ENCODE assay signal across 23 cellular contexts in genomic region chr14:74575507-74575906, GRCh38. TPM values are rescaled to one million over a fixed set of nuclear protein-coding genes. Genes with fewer than 3 reads are reported as not detected.
DNase-seq lines count a peak whose midpoint lies in the region; ATAC-seq and TF ChIP-seq lines count a peak whose summit lies in the region.
"Had no signal": no experiment of that assay in that cellular context is flagged by ENCODE, and none has a peak within 500 bp of the region (broad histone marks: within the 10 kb centered on the region; RNA-seq: fewer than 3 reads in every experiment).

No MANE protein-coding gene starts in this region.

- H2AK5ac ChIP-seq in trophoblast cell (ENCODE audit: low read length), result peak overlapping the region; percentile 49

- H2BK12ac ChIP-seq in trophoblast cell (ENCODE audit: low read length), result no peak overlapping the region

- H3K9me3 ChIP-seq in trophoblast cell (ENCODE audit: insufficient read depth, low read depth, low read length) (no peaks in the 10 kb centered on the region), upper lobe of right lung (no peaks in the 10 kb centered on the region)
- H3K9me3 ChIP-seq: testis had no signal

- no peak overlapping the region for H3K4me3 Mint-ChIP-seq in dendritic cell treated with granulocyte-macrophage colony-stimulating factor and Interleukin-4, amounts not matched to agents 40 ng/mL and 50 ng/mL, for 4 days
- H3K4me3 Mint-ChIP-seq: activated T-cell treated with anti-CD3 and anti-CD28 coated beads, Interleukin-2, amount 50 U/mL, for 24 hours had no signal

- H3K79me1 ChIP-seq in trophoblast cell (ENCODE audit: low read length), result peaks cover 20% of the 10 kb centered on the region

- no CpG with 5 or more reads among the region's 2 CpGs for WGBS in trophoblast cell (ENCODE audit: extremely low coverage, insufficient coverage, insufficient read length)

- no peak overlapping the region for H3K27ac ChIP-seq in trophoblast cell (ENCODE audit: low read depth, low read length)
- peak overlapping the region; percentile 61 for H3K27ac ChIP-seq in upper lobe of right lung
- H3K27ac ChIP-seq: KMS-11, testis had no signal

- H3K4me1 Mint-ChIP-seq in dendritic cell treated with granulocyte-macrophage colony-stimulating factor and Interleukin-4, amounts not matched to agents 40 ng/mL and 50 ng/mL, for 4 days (ENCODE audit: low read depth), result peaks cover 80% of the 10 kb centered on the region

- no peak overlapping the region for H2BK120ac ChIP-seq in trophoblast cell (ENCODE audit: insufficient read depth, low read length, poor library complexity)

- no peak for TF ChIP-seq CTCF in upper lobe of right lung (IDR thresholded peaks at IDR 0.05)

- DNase-seq in Right ventricle myocardium superior, result peak; percentile 24
- DNase-seq in Right ventricle myocardium inferior (ENCODE audit: missing footprints), result no peak
- DNase-seq in trophoblast cell, result no peak
- DNase-seq in upper lobe of right lung, result no peak
- DNase-seq in GF-D8 (lab: John Stamatoyannopoulos, UW), result no peak
- DNase-seq: 8988T; activated gamma-delta T cell; activated T-cell treated with anti-CD3 and anti-CD28 coated beads, Interleukin-2, amount 50 U/mL, for 24 hours; AML-193; foreskin fibroblast; GDM1; NCI-H1417 treated with DMSO at 0.1 percent for 48 hours; NCI-H2081; NCI-H2227 treated with DMSO at 0.1 percent for 48 hours; stimulated activated naive CD8-positive, alpha-beta T cell treated with anti-CD3 and anti-CD28 coated beads, Interleukin-15, Interleukin-2, amounts not matched to agents 100 U/mL and 50 U/mL, for 24 hours; testis had no signal

- peak overlapping the region; percentile 92 for H3K27ac Mint-ChIP-seq in dendritic cell treated with granulocyte-macrophage colony-stimulating factor and Interleukin-4, amounts not matched to agents 40 ng/mL and 50 ng/mL, for 4 days
- H3K27ac Mint-ChIP-seq: activated T-cell treated with anti-CD3 and anti-CD28 coated beads, Interleukin-2, amount 50 U/mL, for 24 hours had no signal

- H4K91ac ChIP-seq in trophoblast cell (ENCODE audit: low read depth, low read length), result no peak overlapping the region

- H3K36me3 ChIP-seq in trophoblast cell (ENCODE audit: control insufficient read depth in 1 of 2, insufficient read depth in 2 of 2, low read length in 2 of 2), result no peaks in the 10 kb centered on the region
- H3K36me3 ChIP-seq in upper lobe of right lung, result no peaks in the 10 kb centered on the region

- H3K4me3 ChIP-seq in trophoblast cell (ENCODE audit: low read depth, low read length) (no peak overlapping the region), upper lobe of right lung (no peak overlapping the region)
- H3K4me3 ChIP-seq: lung, testis had no signal

- H2BK5ac ChIP-seq in trophoblast cell (ENCODE audit: low read depth, low read length, poor library complexity), result no peak overlapping the region

- H2AFZ ChIP-seq in trophoblast cell (ENCODE audit: insufficient read depth, low read length, poor library complexity), result no peak overlapping the region

- H3K18ac ChIP-seq in trophoblast cell (ENCODE audit: low read length), result no peak overlapping the region

- H3K14ac ChIP-seq in trophoblast cell (ENCODE audit: low read length), result no peak overlapping the region

- ATAC-seq in Right ventricle myocardium superior (ENCODE audit: poor library complexity), result no peak
- no peak for ATAC-seq in Right ventricle myocardium inferior
- no peak for ATAC-seq in upper lobe of right lung
- no peak for ATAC-seq in GM21529 (IDR thresholded peaks at IDR 0.05; ENCODE audit: unreplicated experiment)
- no peak for ATAC-seq in HG02938 (IDR thresholded peaks at IDR 0.05; ENCODE audit: unreplicated experiment)
- ATAC-seq: HCT116; sciatic nerve; stimulated activated naive CD8-positive, alpha-beta T cell treated with anti-CD3 and anti-CD28 coated beads, Interleukin-15, Interleukin-2, amounts not matched to agents 100 U/mL and 50 U/mL, for 24 hours had no signal

- H3K4me1 ChIP-seq in trophoblast cell (ENCODE audit: control insufficient read depth in 1 of 2, insufficient read depth in 2 of 2, low read length in 2 of 2), result peaks cover 21 to 27% of the 10 kb centered on the region in 2 experiments
- H3K4me1 ChIP-seq in upper lobe of right lung, result peaks cover 46% of the 10 kb centered on the region

- H3K9ac ChIP-seq in trophoblast cell (ENCODE audit: low read length), result no peak overlapping the region
- H3K9ac ChIP-seq: KMS-11 had no signal

- no peak overlapping the region for H4K12ac ChIP-seq in trophoblast cell (ENCODE audit: low read depth, low read length)

- H3K27me3 ChIP-seq in trophoblast cell (ENCODE audit: insufficient read depth, low read length) (no peaks in the 10 kb centered on the region), upper lobe of right lung (no peaks in the 10 kb centered on the region)
- H3K27me3 ChIP-seq: testis had no signal

- H3K4ac ChIP-seq in trophoblast cell (ENCODE audit: low read depth, low read length), result no peak overlapping the region

- intact Hi-C loops in Right ventricle myocardium superior (cut with DNase I) (no loop called here), Right ventricle myocardium inferior (cut with DNase I) (no loop called here), upper lobe of right lung (cut with DNase I) (no loop called here)
- intact Hi-C loops in dendritic cell treated with granulocyte-macrophage colony-stimulating factor and Interleukin-4, amounts not matched to agents 40 ng/mL and 50 ng/mL, for 4 days (cut with micrococcal nuclease), result no loop called here

- H3K9me3 Mint-ChIP-seq in dendritic cell treated with granulocyte-macrophage colony-stimulating factor and Interleukin-4, amounts not matched to agents 40 ng/mL and 50 ng/mL, for 4 days, result no peaks in the 10 kb centered on the region
- H3K9me3 Mint-ChIP-seq: activated T-cell treated with anti-CD3 and anti-CD28 coated beads, Interleukin-2, amount 50 U/mL, for 24 hours had no signal

- H3K23ac ChIP-seq in trophoblast cell (ENCODE audit: low read length), result no peak overlapping the region

- peaks cover 18% of the 10 kb centered on the region for H3K27me3 Mint-ChIP-seq in dendritic cell treated with granulocyte-macrophage colony-stimulating factor and Interleukin-4, amounts not matched to agents 40 ng/mL and 50 ng/mL, for 4 days

- H3K79me2 ChIP-seq in trophoblast cell (ENCODE audit: control insufficient read depth, insufficient read depth, low read length, poor library complexity), result no peaks in the 10 kb centered on the region

- no peak overlapping the region for H3K4me2 ChIP-seq in trophoblast cell (ENCODE audit: low read length)
- H3K4me2 ChIP-seq: KMS-11 had no signal

- no peaks in the 10 kb centered on the region for H3K36me3 Mint-ChIP-seq in dendritic cell treated with granulocyte-macrophage colony-stimulating factor and Interleukin-4, amounts not matched to agents 40 ng/mL and 50 ng/mL, for 4 days (ENCODE audit: low read depth)

- H4K8ac ChIP-seq in trophoblast cell (ENCODE audit: low read depth, low read length), result no peak overlapping the region

RNA-seq across cellular contexts. Expression of gene LTBP2, which starts 36.5 kb away (rescaled TPM):
- 11.9 TPM for total RNA-seq in Right ventricle myocardium superior
- total RNA-seq in Right ventricle myocardium inferior, result 7.6 TPM
- 3.7 and 4.1 TPM in 2 replicates for polyA plus RNA-seq in trophoblast cell (2013)
- total RNA-seq in upper lobe of right lung, result 117 TPM
